21 cellular contexts compared by ENCODE assay signal in genomic region chr3:10365791-10366190, GRCh38. TPM values are rescaled to one million over a fixed set of nuclear protein-coding genes. Genes with fewer than 3 reads are reported as not detected.
A peak's percentile ranks its signal among the peaks of the same experiment; 100 is the strongest.
DNase-seq lines count a peak whose midpoint lies in the region; ATAC-seq and TF ChIP-seq lines count a peak whose summit lies in the region.
"Had no signal": no experiment of that assay in that cellular context is flagged by ENCODE, and none has a peak within 500 bp of the region (broad histone marks: within the 10 kb centered on the region; RNA-seq: fewer than 3 reads in every experiment).

No MANE protein-coding gene starts in this region.

- H3K4me3 Mint-ChIP-seq in activated CD8-positive, alpha-beta T cell treated with anti-CD3 and anti-CD28 coated beads for 36 hours: no peak overlapping the region
- no peak overlapping the region for H3K4me3 Mint-ChIP-seq in activated CD8-positive, alpha-beta T cell treated with anti-CD3 and anti-CD28 coated beads, Interleukin-2, amount 10 ng/mL, durations not matched to agents 7 days and 5 days
- H3K4me3 Mint-ChIP-seq: GM23338 had no signal

- no peak for DNase-seq in activated CD8-positive, alpha-beta T cell treated with anti-CD3 and anti-CD28 coated beads for 36 hours
- DNase-seq in activated CD8-positive, alpha-beta T cell treated with anti-CD3 and anti-CD28 coated beads, Interleukin-2, amount 10 ng/mL, durations not matched to agents 7 days and 5 days: no peak
- no peak for DNase-seq in SJSA1 (ENCODE audit: low read depth in 1 of 2, low spot score in 2 of 2)
- peak; percentile 53 for DNase-seq in fibroblast of peridontal ligament (ENCODE audit: extremely low read depth)
- peak; percentile 43 for DNase-seq in stimulated activated CD8-positive, alpha-beta memory T cell treated with anti-CD3 and anti-CD28 coated beads, Interleukin-4, amount 100 ng/mL, for 48 hours
- no peak for DNase-seq in AG08395 (ENCODE audit: low spot score)
- no peak for DNase-seq in NCI-H345 treated with DMSO at 0.1 percent for 48 hours (lab: John Stamatoyannopoulos, UW; ENCODE audit: unreplicated experiment)
- no peak for DNase-seq in GM20000 (ENCODE audit: low spot score)
- DNase-seq: activated naive CD4-positive, alpha-beta T cell treated with anti-CD3 and anti-CD28 coated beads, Interleukin-2, amount 50 U/mL, for 16 hours; Caco-2; effector CD4-positive, alpha-beta T cell; Karpas-422; left ventricle myocardium inferior; NCI-H146; NCI-H226; SIG-M5; stimulated activated naive CD4-positive, alpha-beta T cell; upper lobe of right lung had no signal

- no peaks in the 10 kb centered on the region for H3K9me3 Mint-ChIP-seq in activated CD8-positive, alpha-beta T cell treated with anti-CD3 and anti-CD28 coated beads for 36 hours
- no peaks in the 10 kb centered on the region for H3K9me3 Mint-ChIP-seq in activated CD8-positive, alpha-beta T cell treated with anti-CD3 and anti-CD28 coated beads, Interleukin-2, amount 10 ng/mL, durations not matched to agents 7 days and 5 days (ENCODE audit: insufficient read depth)

- intact Hi-C loops in activated CD8-positive, alpha-beta T cell treated with anti-CD3 and anti-CD28 coated beads for 36 hours (cut with micrococcal nuclease): no loop called here

- H3K9me3 ChIP-seq in SJSA1 (replicated peaks): no peaks in the 10 kb centered on the region
- H3K9me3 ChIP-seq: Caco-2, upper lobe of right lung had no signal

- H3K36me3 ChIP-seq in SJSA1: no peaks in the 10 kb centered on the region
- H3K36me3 ChIP-seq: cardiac muscle cell, left ventricle myocardium inferior, upper lobe of right lung had no signal

- H3K36me3 Mint-ChIP-seq in activated CD8-positive, alpha-beta T cell treated with anti-CD3 and anti-CD28 coated beads for 36 hours (ENCODE audit: low read depth): no peaks in the 10 kb centered on the region
- H3K36me3 Mint-ChIP-seq in activated CD8-positive, alpha-beta T cell treated with anti-CD3 and anti-CD28 coated beads, Interleukin-2, amount 10 ng/mL, durations not matched to agents 7 days and 5 days (ENCODE audit: low read depth): no peaks in the 10 kb centered on the region

- peak; percentile 14 for ATAC-seq in activated CD8-positive, alpha-beta T cell treated with anti-CD3 and anti-CD28 coated beads for 36 hours
- ATAC-seq in activated CD8-positive, alpha-beta T cell treated with anti-CD3 and anti-CD28 coated beads, Interleukin-2, amount 10 ng/mL, durations not matched to agents 7 days and 5 days: no peak
- ATAC-seq: GM12878, upper lobe of right lung had no signal

- POLR2A ChIA-PET in activated CD8-positive, alpha-beta T cell treated with anti-CD3 and anti-CD28 coated beads for 36 hours (lab: Charles Lee): no interaction called here
- POLR2A ChIA-PET in activated CD8-positive, alpha-beta T cell treated with anti-CD3 and anti-CD28 coated beads, Interleukin-2, amount 10 ng/mL, durations not matched to agents 7 days and 5 days (lab: Charles Lee): no interaction called here

- H3K27me3 ChIP-seq in SJSA1 (replicated peaks): no peaks in the 10 kb centered on the region
- H3K27me3 ChIP-seq: cardiac muscle cell, upper lobe of right lung had no signal

- H3K4me1 Mint-ChIP-seq in activated CD8-positive, alpha-beta T cell treated with anti-CD3 and anti-CD28 coated beads for 36 hours (ENCODE audit: low read depth): peaks cover 36% of the 10 kb centered on the region
- H3K4me1 Mint-ChIP-seq in activated CD8-positive, alpha-beta T cell treated with anti-CD3 and anti-CD28 coated beads, Interleukin-2, amount 10 ng/mL, durations not matched to agents 7 days and 5 days (ENCODE audit: low read depth): no peaks in the 10 kb centered on the region

- peaks cover 25% of the 10 kb centered on the region for H3K4me1 ChIP-seq in SJSA1 (replicated peaks)
- H3K4me1 ChIP-seq: Caco-2, left ventricle myocardium inferior, upper lobe of right lung had no signal

- no peak overlapping the region for H3K27ac Mint-ChIP-seq in activated CD8-positive, alpha-beta T cell treated with anti-CD3 and anti-CD28 coated beads for 36 hours
- no peak overlapping the region for H3K27ac Mint-ChIP-seq in activated CD8-positive, alpha-beta T cell treated with anti-CD3 and anti-CD28 coated beads, Interleukin-2, amount 10 ng/mL, durations not matched to agents 7 days and 5 days
- H3K27ac Mint-ChIP-seq: GM23338 had no signal

- no peak for TF ChIP-seq CTCF in activated CD8-positive, alpha-beta T cell treated with anti-CD3 and anti-CD28 coated beads for 36 hours (IDR thresholded peaks at IDR 0.05)
- no peak for TF ChIP-seq CTCF in GM20000 (IDR thresholded peaks at IDR 0.05; ENCODE audit: extremely low read depth, missing control alignments)

- peaks cover 15% of the 10 kb centered on the region for H3K27me3 Mint-ChIP-seq in activated CD8-positive, alpha-beta T cell treated with anti-CD3 and anti-CD28 coated beads for 36 hours
- H3K27me3 Mint-ChIP-seq in activated CD8-positive, alpha-beta T cell treated with anti-CD3 and anti-CD28 coated beads, Interleukin-2, amount 10 ng/mL, durations not matched to agents 7 days and 5 days (ENCODE audit: low read depth): peaks cover 13% of the 10 kb centered on the region

- H3K4me3 ChIP-seq in SJSA1: no peak overlapping the region
- H3K4me3 ChIP-seq: cardiac muscle cell, GM12878, GM23338, left ventricle myocardium inferior, upper lobe of right lung had no signal

- peak overlapping the region; percentile 48 for H3K27ac ChIP-seq in SJSA1
- H3K27ac ChIP-seq: cardiac muscle cell, left ventricle myocardium inferior, upper lobe of right lung had no signal

- CTCF ChIA-PET in activated CD8-positive, alpha-beta T cell treated with anti-CD3 and anti-CD28 coated beads for 36 hours (lab: Charles Lee): interaction anchor here (1.9 kb wide), 1 partner anchor 70 kb away, joined by 6 read pairs; no protein-coding TSS in a partner anchor
- CTCF ChIA-PET in activated CD8-positive, alpha-beta T cell treated with anti-CD3 and anti-CD28 coated beads, Interleukin-2, amount 10 ng/mL, durations not matched to agents 7 days and 5 days (lab: Charles Lee): interaction anchor here (1.3 kb wide), 1 partner anchor 9 kb away, joined by 3 read pairs; no protein-coding TSS in a partner anchor

RNA-seq across cellular contexts. Expression of gene SEC13, which starts 44.9 kb away (rescaled TPM):
- 10 to 100 TPM; 89.7 to 89.8 TPM for total RNA-seq in activated CD8-positive, alpha-beta T cell treated with anti-CD3 and anti-CD28 coated beads for 36 hours
- total RNA-seq in activated CD8-positive, alpha-beta T cell treated with anti-CD3 and anti-CD28 coated beads, Interleukin-2, amount 10 ng/mL, durations not matched to agents 7 days and 5 days: 10 to 100 TPM; 93.2 to 95.0 TPM
- total RNA-seq in SJSA1 (2014; rRNA removed; shearing (Covaris generic)): 168 and 188 TPM in 2 replicates

Comparison
In these comparisons a context has a peak if more than half of its experiments do, and no peak if none do; other contexts are left out.
1. DNase-seq: peak in fibroblast of peridontal ligament (single experiment) and stimulated activated CD8-positive, alpha-beta memory T cell treated with anti-CD3 and anti-CD28 coated beads, Interleukin-4, amount 100 ng/mL, for 48 hours (single experiment); none in activated CD8-positive, alpha-beta T cell treated with anti-CD3 and anti-CD28 coated beads for 36 hours (single experiment), activated CD8-positive, alpha-beta T cell treated with anti-CD3 and anti-CD28 coated beads, Interleukin-2, amount 10 ng/mL, durations not matched to agents 7 days and 5 days (single experiment), SJSA1 (0 of 2), AG08395 (single experiment), NCI-H345 treated with DMSO at 0.1 percent for 48 hours (single experiment) and GM20000 (single experiment).